In the genomic region with DNA sequence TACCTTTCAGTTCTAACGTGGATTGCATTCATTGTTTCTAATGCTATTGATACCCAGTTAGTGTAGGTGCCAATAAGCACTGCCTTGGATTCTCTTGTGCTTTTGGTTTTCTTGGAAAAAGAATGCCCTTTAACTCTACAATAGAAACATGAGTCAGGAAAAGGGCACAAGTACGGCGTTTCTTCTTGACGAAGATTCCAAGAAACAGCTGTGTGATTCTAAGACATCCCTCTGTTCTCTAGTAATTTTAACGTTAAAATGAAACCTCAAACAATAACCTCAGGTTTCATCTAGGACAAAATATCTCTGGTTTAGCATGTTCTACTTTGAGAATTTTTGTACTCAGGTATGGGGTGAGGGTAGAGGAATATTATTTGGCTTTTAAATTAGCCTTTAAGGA, we compare ENCODE assay signal across 18 cellular contexts.
"Had no signal": no experiment of that assay in that cellular context is flagged by ENCODE, and none has a peak within 500 bp of the region (broad histone marks: within the 10 kb centered on the region; RNA-seq: fewer than 3 reads in every experiment).

No MANE protein-coding gene starts in this region.

- H3K4me2 ChIP-seq: KMS-11 had no signal

- H3K36me3 ChIP-seq: SJSA1 had no signal

- H3K27ac ChIP-seq: KMS-11, SJSA1, SK-N-MC had no signal

- H3K4me3 ChIP-seq: K562, SJSA1, SK-N-MC had no signal

- H3K27me3 ChIP-seq: SJSA1 had no signal

- DNase-seq: Kasumi-1, NCI-H1092, NCI-H1105 treated with DMSO at 0.1 percent for 48 hours, NCI-H1417 treated with DMSO at 0.1 percent for 48 hours, NCI-H187, NCI-H2029, NCI-H2227 treated with DMSO at 0.1 percent for 48 hours, NCI-H524, NCI-H526 treated with DMSO at 0.1 percent for 48 hours, NCI-H748 treated with DMSO at 0.1 percent for 48 hours, Right ventricle myocardium superior, RPMI8226, SIG-M5 had no signal

- H3K9me3 ChIP-seq: SJSA1 had no signal

- H3K9ac ChIP-seq: KMS-11 had no signal

- ATAC-seq: HepG2, K562 had no signal
